Comparison of ENCODE assay signal across 7 cellular contexts in the genomic region with DNA sequence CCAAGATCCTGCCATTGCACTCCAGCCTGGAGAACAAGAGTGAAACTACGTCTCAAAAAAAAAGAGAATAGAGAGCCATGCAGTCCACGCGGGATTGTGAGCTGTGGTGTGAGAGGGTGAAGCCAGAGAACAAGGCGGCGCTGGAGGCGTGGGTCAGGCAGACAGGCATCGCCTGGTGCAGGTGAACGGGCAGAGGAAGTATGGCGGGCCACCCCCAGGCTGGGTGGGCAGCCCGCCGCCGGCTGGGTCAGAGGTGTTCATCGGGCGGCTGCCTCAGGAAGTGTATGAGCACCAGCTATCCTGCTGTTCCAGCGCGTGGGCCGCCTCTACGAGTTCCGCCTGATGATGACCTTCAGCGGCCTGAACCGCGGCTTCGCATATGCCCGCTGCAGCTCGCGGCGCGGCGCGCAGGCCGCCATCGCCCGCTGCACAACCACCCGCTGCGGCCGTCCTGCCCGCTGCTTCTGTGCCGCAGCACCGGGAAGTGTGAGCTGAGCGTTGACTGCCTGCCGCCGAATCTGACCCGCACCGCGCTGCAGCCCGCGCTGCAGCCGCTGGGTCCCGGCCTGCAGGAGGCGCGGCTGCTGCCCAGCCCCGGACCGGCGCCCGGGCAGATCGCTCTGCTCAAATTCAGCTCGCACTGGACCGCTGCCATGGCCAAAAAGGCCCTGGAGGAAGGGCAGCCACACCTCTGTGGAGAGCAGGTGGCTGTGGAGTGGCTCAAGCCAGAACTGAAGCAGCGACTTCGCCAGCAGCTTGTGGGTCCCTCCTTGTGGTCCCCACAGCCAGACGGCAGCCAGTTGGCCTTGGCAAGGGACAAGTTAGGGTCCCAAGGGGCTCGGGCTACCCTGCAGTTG.
DNase-seq lines count a peak whose midpoint lies in the region; TF ChIP-seq lines count a peak whose summit lies in the region.
"Not testable (repeated sequence)": the region's sequence is repeated elsewhere in the genome, so short reads cannot be mapped to it uniquely, and the experiment has no call there.

No MANE protein-coding gene starts in this region.

- H3K4me3 ChIP-seq in HUES64 (ENCODE audit: low read length) (peak overlapping the region; percentile 93), liver (ENCODE audit: low read depth in 1 of 3, low read length in 3 of 3) (peak overlapping the region in 2 of 3 donors; percentile 35 to 70)

- 5% methylated on average over 45 of the region's 62 CpGs for WGBS in HUES64
- 5% methylated on average over 49 of the region's 62 CpGs for WGBS in liver

- H3K36me3 Mint-ChIP-seq in T-helper 2 cell treated with Interferon-gamma antibody and Interleukin-4, amounts not matched to agents 5 μg/mL and 100 μg/mL, for 36 hours (ENCODE audit: low read depth), result peaks cover 18% of the 10 kb centered on the region

- peak overlapping the region; percentile 99 for H3K9ac ChIP-seq in HUES64 (ENCODE audit: low read depth, low read length)
- H3K9ac ChIP-seq in liver (ENCODE audit: low read depth in 1 of 2, low read length in 2 of 2), result not testable (repeated sequence)

- not testable (repeated sequence) for TF ChIP-seq RAD21 in liver (IDR thresholded peaks at IDR 0.05)

- peak overlapping the region; percentile 99 for H3K27ac Mint-ChIP-seq in T-helper 2 cell treated with Interferon-gamma antibody and Interleukin-4, amounts not matched to agents 5 μg/mL and 100 μg/mL, for 36 hours

- H3K9me3 Mint-ChIP-seq in T-helper 2 cell treated with Interferon-gamma antibody and Interleukin-4, amounts not matched to agents 5 μg/mL and 100 μg/mL, for 36 hours, result not testable (repeated sequence)

- H3K27me3 ChIP-seq in HUES64 (ENCODE audit: insufficient read depth, low read length); liver (ENCODE audit: control insufficient read depth in 4 of 4, insufficient read depth in 4 of 4, low read length in 3 of 4): not testable (repeated sequence)

- DNase-seq in GM10248 (ENCODE audit: extremely low spot score), result peak; percentile 27
- DNase-seq in T-helper 2 cell treated with Interferon-gamma antibody and Interleukin-4, amounts not matched to agents 5 μg/mL and 100 μg/mL, for 36 hours (ENCODE audit: low spot score), result peak; percentile 43
- peak; percentile 39 for DNase-seq in amniotic epithelial cell (ENCODE audit: low read depth)
- peak; percentile 16 for DNase-seq in fibroblast of peridontal ligament (ENCODE audit: extremely low read depth)
- peak; percentile 77 for DNase-seq in retina

- CTCF ChIA-PET in GM10248 (lab: Yijun Ruan, JAX), result interaction anchor here (0.6 to 1.3 kb wide), 3 partner anchors 266 to 448 kb away, joined by 3 to 4 read pairs (median 3); no protein-coding TSS in a partner anchor

- H3K4me1 ChIP-seq in HUES64 (ENCODE audit: insufficient read depth, low read length), result not testable (repeated sequence)
- H3K4me1 ChIP-seq in liver (ENCODE audit: control insufficient read depth in 4 of 4, insufficient read depth in 4 of 4, low read length in 3 of 4), result peaks cover 0 to 13% (median 5%) of the 10 kb centered on the region in 4 donors

- H3K4me3 Mint-ChIP-seq in T-helper 2 cell treated with Interferon-gamma antibody and Interleukin-4, amounts not matched to agents 5 μg/mL and 100 μg/mL, for 36 hours, result peak overlapping the region; percentile 93

- POLR2A ChIA-PET in GM10248 (lab: Yijun Ruan, JAX), result not testable (repeated sequence)

- not testable (repeated sequence) for H3K27ac ChIP-seq in HUES64 (ENCODE audit: low read depth, low read length); liver (ENCODE audit: low read depth in 1 of 2, low read length in 2 of 2)

- TF ChIP-seq CTCF in GM10248 (IDR thresholded peaks at IDR 0.05; ENCODE audit: control extremely low read depth, extremely low read depth, low read depth, missing control alignments), result peak; percentile 44
- not testable (repeated sequence) for TF ChIP-seq CTCF in liver (IDR thresholded peaks at IDR 0.05; ENCODE audit: low read depth, low read length, missing input control)

- peaks cover 29% of the 10 kb centered on the region for H3K4me1 Mint-ChIP-seq in T-helper 2 cell treated with Interferon-gamma antibody and Interleukin-4, amounts not matched to agents 5 μg/mL and 100 μg/mL, for 36 hours (ENCODE audit: low read depth)

- peaks cover 11% of the 10 kb centered on the region for H3K36me3 ChIP-seq in HUES64 (ENCODE audit: insufficient read depth, low read length)
- not testable (repeated sequence) for H3K36me3 ChIP-seq in liver (ENCODE audit: control insufficient read depth in 4 of 4, insufficient read depth in 3 of 4, low read depth in 1 of 4, low read length in 3 of 4)

- not testable (repeated sequence) for H3K27me3 Mint-ChIP-seq in T-helper 2 cell treated with Interferon-gamma antibody and Interleukin-4, amounts not matched to agents 5 μg/mL and 100 μg/mL, for 36 hours (ENCODE audit: low read depth)

- not testable (repeated sequence) for H3K9me3 ChIP-seq in HUES64 (ENCODE audit: insufficient read depth, low read depth, low read length); liver (ENCODE audit: control insufficient read depth in 4 of 4, low read length in 3 of 4)

Comparison
In these comparisons a context has a peak if more than half of its experiments do, and no peak if none do; other contexts are left out.
1. DNase-seq: peak in every context shown above with its lines; median percentile 77 in retina; 43 in T-helper 2 cell treated with Interferon-gamma antibody and Interleukin-4, amounts not matched to agents 5 μg/mL and 100 μg/mL, for 36 hours; 39 in amniotic epithelial cell; 27 in GM10248; 16 in fibroblast of peridontal ligament.